Comparison of ENCODE assay signal across 8 cellular contexts in genomic region chr9:33852216-33852826, GRCh38. TPM values are rescaled to one million over a fixed set of nuclear protein-coding genes. Genes with fewer than 3 reads are reported as not detected.
DNase-seq lines count a peak whose midpoint lies in the region; ATAC-seq and TF ChIP-seq lines count a peak whose summit lies in the region.

No MANE protein-coding gene starts in this region.

- peak; percentile 44 for TF ChIP-seq CTCF in fibroblast of the aortic adventitia (IDR thresholded peaks at IDR 0.05; ENCODE audit: insufficient read depth, low read length)
- TF ChIP-seq CTCF in nephron progenitor cell (IDR thresholded peaks at IDR 0.05), result peak; percentile 25
- peak; percentile 24 to 81 (median 66) for TF ChIP-seq CTCF in thyroid gland (IDR thresholded peaks at IDR 0.05)

- intact Hi-C loops in thyroid gland (cut with DNase I), result loop anchor here (5.0 kb wide), 1 partner anchor 40 kb away; no protein-coding TSS in a partner anchor

- TF ChIP-seq POLR2A in thyroid gland (IDR thresholded peaks at IDR 0.05), result no peak

- no peak overlapping the region for H3K4me3 ChIP-seq in fibroblast of the aortic adventitia (ENCODE audit: low read depth, low read length)
- H3K4me3 ChIP-seq in thyroid gland (replicated peaks in 1 of 3), result no peak overlapping the region

- H3K27me3 ChIP-seq in thyroid gland, result no peaks in the 10 kb centered on the region

- no peak for ATAC-seq in GM18870 (IDR thresholded peaks at IDR 0.05; ENCODE audit: unreplicated experiment)

- peaks cover 16% of the 10 kb centered on the region for H3K4me1 Mint-ChIP-seq in nephron progenitor cell

- peak overlapping the region; percentile 29 for H3K27ac Mint-ChIP-seq in nephron progenitor cell

- no peak overlapping the region for H3K4me3 Mint-ChIP-seq in nephron progenitor cell

- H3K9me3 ChIP-seq in thyroid gland, result no peaks in the 10 kb centered on the region

- H3K27ac ChIP-seq in thyroid gland, result peak overlapping the region in 1 of 3 donors; percentile 52

- H3K4me1 ChIP-seq in thyroid gland, result peaks cover 42 to 43% of the 10 kb centered on the region in 2 donors

- DNase-seq in NOMO-1 treated with DMSO at 0.1 percent for 48 hours (lab: John Stamatoyannopoulos, UW; ENCODE audit: unreplicated experiment) (peak; percentile 59), NOMO-1 treated with dmso at 0.1 percent for 144 hours (lab: John Stamatoyannopoulos, UW; ENCODE audit: unreplicated experiment) (no peak), NCI-H774 (lab: John Stamatoyannopoulos, UW) (peak; percentile 3), activated T-helper 1 cell treated with Interleukin-2 at 50 U/mL for 16 hours (ENCODE audit: low read depth) (peak; percentile 31), fibroblast of the aortic adventitia (ENCODE audit: low read depth) (peak; percentile 62), nephron progenitor cell (peak; percentile 21), thyroid gland (peak; percentile 81 to 84)

- no peaks in the 10 kb centered on the region for H3K36me3 ChIP-seq in thyroid gland

- peaks cover 30% of the 10 kb centered on the region for H3K36me3 Mint-ChIP-seq in nephron progenitor cell (ENCODE audit: low read depth)

- H3K9me3 Mint-ChIP-seq in nephron progenitor cell, result no peaks in the 10 kb centered on the region

- H3K27me3 Mint-ChIP-seq in nephron progenitor cell (ENCODE audit: low read depth, poor library complexity), result no peaks in the 10 kb centered on the region

- WGBS in thyroid gland, 2 donors, result 71 to 73% methylated on average over 8 of the region's 8 CpGs

RNA-seq across cellular contexts. Expression of gene UBE2R2, which starts 35.4 kb away (rescaled TPM):
- total RNA-seq in fibroblast of the aortic adventitia (ENCODE audit: low replicate concordance) (21.1 and 21.7 TPM in 2 replicates), thyroid gland (10 to 100 TPM; 22.8 to 31.4 (median 25.8) TPM)

RNA-seq across cellular contexts. Expression of gene PRSS3, which starts 57.0 kb away (rescaled TPM):
- total RNA-seq in fibroblast of the aortic adventitia (ENCODE audit: low replicate concordance) (5.7 and 145 TPM in 2 replicates), thyroid gland (not detected)
